In genomic region chr2:240024766-240025165, GRCh38 we compare ENCODE assay signal across 7 cellular contexts. TPM values are rescaled to one million over a fixed set of nuclear protein-coding genes. Genes with fewer than 3 reads are reported as not detected.
DNase-seq lines count a peak whose midpoint lies in the region; ATAC-seq and TF ChIP-seq lines count a peak whose summit lies in the region.

No MANE protein-coding gene starts in this region.

- peak overlapping the region; percentile 78 to 94 for H3K9ac ChIP-seq in mucosa of rectum (ENCODE audit: low read depth in 1 of 2, low read length in 2 of 2)

- DNase-seq in transverse colon (no peak), SIG-M5 (lab: John Stamatoyannopoulos, UW) (no peak)

- H3K27me3 ChIP-seq in ectodermal cell (ENCODE audit: control insufficient read depth, insufficient read depth, low read length, poor library complexity, severe bottlenecking) (peaks cover 3% of the 10 kb centered on the region), mucosa of rectum (ENCODE audit: control insufficient read depth in 2 of 2, insufficient read depth in 2 of 2, low read length in 2 of 2) (no peaks in the 10 kb centered on the region), transverse colon (no peaks in the 10 kb centered on the region)

- peaks cover 4% of the 10 kb centered on the region for H3K4me1 ChIP-seq in ectodermal cell (ENCODE audit: control insufficient read depth, insufficient read depth, low read length)
- H3K4me1 ChIP-seq in mucosa of rectum (ENCODE audit: control insufficient read depth in 2 of 2, insufficient read depth in 2 of 2, low read length in 2 of 2), result peaks cover 10 to 12% of the 10 kb centered on the region in 2 donors
- peaks cover 10 to 26% (median 12%) of the 10 kb centered on the region in 4 donors for H3K4me1 ChIP-seq in transverse colon

- no peak for TF ChIP-seq EP300 in transverse colon (IDR thresholded peaks at IDR 0.05; ENCODE audit: low read depth)

- ATAC-seq in GM18505 (IDR thresholded peaks at IDR 0.05; ENCODE audit: unreplicated experiment) (peak; percentile 18), HG02938 (IDR thresholded peaks at IDR 0.05; ENCODE audit: unreplicated experiment) (peak; percentile 28), SK-N-SH treated with all-trans-retinoic acid at 6 μM for 48 hours (peak; percentile 10)

- intact Hi-C loops in transverse colon (cut with DNase I; ENCODE audit: low total_unique reads), result loop anchor here (5.0 kb wide), 1 partner anchor 1073 kb away; no protein-coding TSS in a partner anchor

- no peaks in the 10 kb centered on the region for H3K9me3 ChIP-seq in ectodermal cell (ENCODE audit: control insufficient read depth, low read length)
- no peaks in the 10 kb centered on the region for H3K9me3 ChIP-seq in mucosa of rectum (ENCODE audit: control insufficient read depth in 2 of 2, low read length in 2 of 2)
- no peaks in the 10 kb centered on the region for H3K9me3 ChIP-seq in transverse colon

- no peak for TF ChIP-seq CTCF in transverse colon (IDR thresholded peaks at IDR 0.05)

- H3K27ac ChIP-seq in ectodermal cell (ENCODE audit: insufficient read depth, low read depth, low read length, poor library complexity, severe bottlenecking) (no peak overlapping the region), mucosa of rectum (ENCODE audit: low read depth in 2 of 2, low read length in 2 of 2) (peak overlapping the region in 1 of 2 donors; percentile 96), transverse colon (peak overlapping the region; percentile 91 to 96 (median 93))

- 1% methylated on average over 21 to 22 of the region's 22 CpGs for WGBS in ectodermal cell, 2 experiments
- 0% methylated on average over 14 of the region's 22 CpGs; no CpG with 5 or more reads in 1 of the 2 donors for WGBS in transverse colon (ENCODE audit: low coverage in 1 of 2), 2 donors

- TF ChIP-seq POLR2A in GM18505 (IDR thresholded peaks at IDR 0.05; ENCODE audit: borderline replicate concordance, extremely low read depth, insufficient read depth, insufficient read length) (no peak), transverse colon (IDR thresholded peaks at IDR 0.05) (no peak)

- in situ Hi-C loops in transverse colon (cut with MboI; ENCODE audit: low pct_ligation_motif_present in 1 of 4, low pct_unique_long_range_greater_than_20kb in 1 of 4, low sequenced_read_pairs in 3 of 4), result no loop called here

- H3K36me3 ChIP-seq in ectodermal cell (ENCODE audit: control insufficient read depth, insufficient read depth, low read length) (peaks cover 10% of the 10 kb centered on the region), mucosa of rectum (ENCODE audit: control insufficient read depth in 2 of 2, insufficient read depth in 2 of 2, low read length in 2 of 2) (peaks cover 14 to 19% of the 10 kb centered on the region in 2 donors), transverse colon (peaks cover 0 to 13% (median 6%) of the 10 kb centered on the region in 4 donors)

- H3K4me3 ChIP-seq in ectodermal cell (ENCODE audit: insufficient read depth, low read depth, low read length), result peak overlapping the region; percentile 63
- H3K4me3 ChIP-seq in mucosa of rectum (ENCODE audit: low read length in 2 of 2), result peak overlapping the region; percentile 88 to 89
- peak overlapping the region; percentile 54 to 98 (median 76) for H3K4me3 ChIP-seq in transverse colon

TF ChIP-seq in SK-N-SH treated with all-trans-retinoic acid at 6 μM for 48 hours, 23 proteins besides CTCF, POLR2A, EP300 and RAD21 (continues in another document):
- TF ChIP-seq CREB5 (CRISPR knock-in tag; IDR thresholded peaks at IDR 0.05; ENCODE audit: low read depth) (no peak), SNAI2 (CRISPR knock-in tag; IDR thresholded peaks at IDR 0.05) (no peak), BACH2 (CRISPR knock-in tag; IDR thresholded peaks at IDR 0.05; ENCODE audit: borderline replicate concordance) (no peak), ZC3H10 (CRISPR knock-in tag; IDR thresholded peaks at IDR 0.05) (no peak), ISL1 (CRISPR knock-in tag; IDR thresholded peaks at IDR 0.05) (no peak), CSDC2 (CRISPR knock-in tag; IDR thresholded peaks at IDR 0.05) (no peak), ZNF70 (CRISPR knock-in tag; IDR thresholded peaks at IDR 0.05) (no peak), ZFP30 (CRISPR knock-in tag; IDR thresholded peaks at IDR 0.05) (no peak), TSHZ2 (CRISPR knock-in tag; IDR thresholded peaks at IDR 0.05) (no peak), ZNF8 (CRISPR knock-in tag; IDR thresholded peaks at IDR 0.05) (no peak), PPARA (CRISPR knock-in tag; IDR thresholded peaks at IDR 0.05; ENCODE audit: borderline replicate concordance) (no peak), PATZ1 (CRISPR knock-in tag; IDR thresholded peaks at IDR 0.05; ENCODE audit: borderline replicate concordance) (no peak), ZNF565 (CRISPR knock-in tag; conservative IDR thresholded peaks at IDR 0.05; ENCODE audit: low read depth) (no peak), TOX (CRISPR knock-in tag; IDR thresholded peaks at IDR 0.05; ENCODE audit: borderline replicate concordance) (no peak), ZFP3 (CRISPR knock-in tag; IDR thresholded peaks at IDR 0.05) (no peak)

RNA-seq across cellular contexts. Expression of gene NDUFA10, which starts 0.4 kb away (rescaled TPM):
- polyA plus RNA-seq in ectodermal cell (2013, experiment 1 of 4), result 88.2 TPM
- polyA plus RNA-seq in ectodermal cell (2013, experiment 2 of 4), result 89.6 TPM
- 81.0 TPM for polyA plus RNA-seq in ectodermal cell (2013, experiment 3 of 4)
- 87.7 TPM for polyA plus RNA-seq in ectodermal cell (2013, experiment 4 of 4)
- 100 to 1,000 TPM in 3 of 4 donors, 10 to 100 TPM in 1; 86.8 to 227 (median 157) TPM for total RNA-seq in transverse colon

RNA-seq across cellular contexts. Expression of gene OR6B2, which starts 5.5 kb away (rescaled TPM):
- not detected for polyA plus RNA-seq in ectodermal cell (2013, experiment 1 of 4)
- not detected for polyA plus RNA-seq in ectodermal cell (2013, experiment 2 of 4)
- polyA plus RNA-seq in ectodermal cell (2013, experiment 3 of 4), result not detected
- polyA plus RNA-seq in ectodermal cell (2013, experiment 4 of 4), result not detected
- not detected for total RNA-seq in transverse colon

RNA-seq across cellular contexts. Expression of gene OR6B3, which starts 28.6 kb away (rescaled TPM):
- not detected for polyA plus RNA-seq in ectodermal cell (2013, experiment 1 of 4)
- polyA plus RNA-seq in ectodermal cell (2013, experiment 2 of 4), result not detected
- not detected for polyA plus RNA-seq in ectodermal cell (2013, experiment 3 of 4)
- polyA plus RNA-seq in ectodermal cell (2013, experiment 4 of 4), result not detected
- not detected for total RNA-seq in transverse colon
